Comparison of ENCODE assay signal across 20 cellular contexts in the genomic region with DNA sequence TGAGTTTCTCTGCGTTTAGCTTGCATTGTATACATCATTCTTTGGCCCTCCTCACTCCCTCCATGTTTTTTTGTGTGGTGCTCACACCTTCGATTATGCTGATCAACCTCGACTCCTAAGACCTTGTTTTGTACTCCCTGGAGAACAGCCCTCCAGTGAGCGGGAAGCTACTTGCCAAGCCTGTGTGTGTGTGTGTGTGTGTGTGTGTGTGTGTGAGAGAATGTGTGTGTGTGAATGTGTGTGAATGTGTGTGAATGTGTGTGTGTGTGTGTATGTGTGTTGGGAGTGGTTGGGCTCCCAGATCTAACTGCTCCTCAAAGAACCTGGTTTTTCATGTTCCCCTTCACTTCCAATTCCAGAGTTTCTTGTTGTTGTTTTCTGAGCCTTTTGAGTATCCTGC. TPM values are rescaled to one million over a fixed set of nuclear protein-coding genes. Genes with fewer than 3 reads are reported as not detected.
"Had no signal": no experiment of that assay in that cellular context is flagged by ENCODE, and none has a peak within 500 bp of the region (broad histone marks: within the 10 kb centered on the region; RNA-seq: fewer than 3 reads in every experiment).

No MANE protein-coding gene starts in this region.

- H3K27ac ChIP-seq: coronary artery, right atrium auricular region, tibial nerve, vagina had no signal

- H3K27me3 ChIP-seq: right atrium auricular region, testis, tibial nerve, upper lobe of right lung, vagina had no signal

- H3K4me2 ChIP-seq: smooth muscle cell had no signal

- H3K4me3 Mint-ChIP-seq: endodermal cell; naive thymus-derived CD4-positive, alpha-beta T cell; stimulated activated effector memory CD8-positive, alpha-beta T cell treated with anti-CD3 and anti-CD28 coated beads, Interleukin-12 subunit alpha, Interleukin-12 subunit beta, amount 100 ng/mL, for 72 hours; stimulated activated naive CD8-positive, alpha-beta T cell treated with anti-CD3 and anti-CD28 coated beads, Interleukin-15, Interleukin-2, amounts not matched to agents 100 ng/mL and 50 ng/mL, for 24 hours had no signal

- H3K9me3 Mint-ChIP-seq: endodermal cell; naive thymus-derived CD4-positive, alpha-beta T cell; stimulated activated effector memory CD8-positive, alpha-beta T cell treated with anti-CD3 and anti-CD28 coated beads, Interleukin-12 subunit alpha, Interleukin-12 subunit beta, amount 100 ng/mL, for 72 hours; stimulated activated naive CD8-positive, alpha-beta T cell treated with anti-CD3 and anti-CD28 coated beads, Interleukin-15, Interleukin-2, amounts not matched to agents 100 ng/mL and 50 ng/mL, for 24 hours had no signal

- H3K36me3 Mint-ChIP-seq: naive thymus-derived CD4-positive, alpha-beta T cell; stimulated activated effector memory CD8-positive, alpha-beta T cell treated with anti-CD3 and anti-CD28 coated beads, Interleukin-12 subunit alpha, Interleukin-12 subunit beta, amount 100 ng/mL, for 72 hours had no signal

- H3K27ac Mint-ChIP-seq: endodermal cell; naive thymus-derived CD4-positive, alpha-beta T cell; stimulated activated effector memory CD8-positive, alpha-beta T cell treated with anti-CD3 and anti-CD28 coated beads, Interleukin-12 subunit alpha, Interleukin-12 subunit beta, amount 100 ng/mL, for 72 hours; stimulated activated naive CD8-positive, alpha-beta T cell treated with anti-CD3 and anti-CD28 coated beads, Interleukin-15, Interleukin-2, amounts not matched to agents 100 ng/mL and 50 ng/mL, for 24 hours had no signal

- H3K4me3 ChIP-seq: coronary artery, right atrium auricular region, smooth muscle cell, testis, tibial nerve, upper lobe of right lung, vagina had no signal

- DNase-seq: effector CD4-positive, alpha-beta T cell; endodermal cell; foreskin melanocyte; hippocampal formation; kidney glomerular epithelial cell; mammary epithelial cell; naive thymus-derived CD4-positive, alpha-beta T cell; posterior cingulate gyrus; stimulated activated CD4-positive, alpha-beta T cell treated with anti-CD3 and anti-CD28 coated beads, Interleukin-2, amount 100 ng/mL, for 48 hours; stimulated activated CD8-positive, alpha-beta memory T cell treated with anti-CD3 and anti-CD28 coated beads, Interleukin-4, amount 100 ng/mL, for 48 hours; testis; upper lobe of right lung had no signal

- ATAC-seq: naive thymus-derived CD4-positive, alpha-beta T cell; stimulated activated effector memory CD8-positive, alpha-beta T cell treated with anti-CD3 and anti-CD28 coated beads, Interleukin-12 subunit alpha, Interleukin-12 subunit beta, amount 100 ng/mL, for 72 hours; upper lobe of right lung had no signal

- H3K9me3 ChIP-seq: right atrium auricular region, testis, tibial nerve, upper lobe of right lung, vagina had no signal

RNA-seq across cellular contexts. Expression of gene NYNRIN, which starts 6.0 kb away (rescaled TPM):
- polyA plus RNA-seq: naive thymus-derived CD4-positive, alpha-beta T cell had no signal

RNA-seq across cellular contexts. Expression of gene CBLN3, which starts 24.7 kb away (rescaled TPM):
- polyA plus RNA-seq: neural cell had no signal

RNA-seq across cellular contexts. Expression of gene NFATC4, which starts 36.8 kb away (rescaled TPM):
- total RNA-seq: naive thymus-derived CD4-positive, alpha-beta T cell had no signal
- polyA plus RNA-seq: naive thymus-derived CD4-positive, alpha-beta T cell had no signal
